20 cellular contexts compared by ENCODE assay signal in genomic region chr17:2865228-2865627, GRCh38.
DNase-seq lines count a peak whose midpoint lies in the region; ATAC-seq and TF ChIP-seq lines count a peak whose summit lies in the region.
"Had no signal": no experiment of that assay in that cellular context is flagged by ENCODE, and none has a peak within 500 bp of the region (broad histone marks: within the 10 kb centered on the region; RNA-seq: fewer than 3 reads in every experiment).

No MANE protein-coding gene starts in this region.

- peaks cover 98% of the 10 kb centered on the region for H3K79me2 ChIP-seq in GM23338 (replicated peaks; ENCODE audit: insufficient read depth)

- H3K27me3 ChIP-seq in GM23338 (ENCODE audit: insufficient read depth) (no peaks in the 10 kb centered on the region), body of pancreas (no peaks in the 10 kb centered on the region)
- H3K27me3 ChIP-seq: BLaER1 treated with 17β-estradiol and CSF1 and Interleukin-3, amounts not matched to agents 10 nM and 100 nM had no signal

- H3K36me3 ChIP-seq in GM23338 (ENCODE audit: insufficient read depth) = no peaks in the 10 kb centered on the region
- no peaks in the 10 kb centered on the region for H3K36me3 ChIP-seq in body of pancreas (replicated peaks in 1 of 2; ENCODE audit: insufficient read depth in 1 of 2, low read depth in 2 of 2)

- 0 out of 2 replicates have a peak overlapping the region, but pooled peaks have one; percentile 60 for H3K27ac ChIP-seq in GM23338 (ENCODE audit: low read depth)
- H3K27ac ChIP-seq in body of pancreas = peak overlapping the region in 3 of 4 donors; percentile 64 to 73 (median 64)

- WGBS in body of pancreas, 2 donors = 17 to 20% methylated on average over 3 of the region's 3 CpGs

- no peak overlapping the region for H3K4me3 Mint-ChIP-seq in GM23338
- no peak overlapping the region for H3K4me3 Mint-ChIP-seq in stimulated activated effector memory CD8-positive, alpha-beta T cell treated with anti-CD3 and anti-CD28 coated beads, Interleukin-12 subunit alpha, Interleukin-12 subunit beta, amount 100 ng/mL, for 72 hours
- H3K4me3 Mint-ChIP-seq: IgD-negative memory B cell had no signal

- no peak for TF ChIP-seq CTCF in GM23338 (conservative IDR thresholded peaks at IDR 0.05; ENCODE audit: low read depth in 2 of 2)
- TF ChIP-seq CTCF in body of pancreas (IDR thresholded peaks at IDR 0.05) = peak in 1 of 7 experiments; percentile 3

- peaks cover 61% of the 10 kb centered on the region for H3K4me1 Mint-ChIP-seq in GM23338
- peaks cover 14% of the 10 kb centered on the region for H3K4me1 Mint-ChIP-seq in stimulated activated effector memory CD8-positive, alpha-beta T cell treated with anti-CD3 and anti-CD28 coated beads, Interleukin-12 subunit alpha, Interleukin-12 subunit beta, amount 100 ng/mL, for 72 hours

- H3K9me2 ChIP-seq in GM23338 (ENCODE audit: insufficient read depth) = no peaks in the 10 kb centered on the region

- peaks cover 8% of the 10 kb centered on the region; the same call in 1 of the 2 replicates for H3F3A ChIP-seq in GM23338 (replicated peaks; ENCODE audit: low read depth)

- H3K9me3 ChIP-seq in body of pancreas = no peaks in the 10 kb centered on the region
- H3K9me3 ChIP-seq: BLaER1 treated with 17β-estradiol and CSF1 and Interleukin-3, amounts not matched to agents 10 nM and 100 nM; Caco-2 had no signal

- H2AFZ ChIP-seq in GM23338 = no peak overlapping the region

- H3K4me1 ChIP-seq in GM23338 (ENCODE audit: insufficient read depth) = peaks cover 60% of the 10 kb centered on the region
- peaks cover 92% of the 10 kb centered on the region for H3K4me1 ChIP-seq in body of pancreas

- H3K4me2 ChIP-seq in GM23338 = peak overlapping the region; percentile 36; the same call in 1 of the 2 replicates
- H3K4me2 ChIP-seq: BLaER1 treated with 17β-estradiol and CSF1 and Interleukin-3, amounts not matched to agents 10 nM and 100 nM had no signal

- intact Hi-C loops in body of pancreas (cut with DNase I) = no loop called here

- ATAC-seq in GM23338 (no peak), body of pancreas (peak; percentile 69), GM18519 (IDR thresholded peaks at IDR 0.05; ENCODE audit: low FRiP score, unreplicated experiment) (no peak)
- no peak for ATAC-seq in stimulated activated effector memory CD8-positive, alpha-beta T cell treated with anti-CD3 and anti-CD28 coated beads, Interleukin-12 subunit alpha, Interleukin-12 subunit beta, amount 100 ng/mL, for 72 hours
- ATAC-seq: Right ventricle myocardium inferior had no signal

- H3K27me3 Mint-ChIP-seq in GM23338 (ENCODE audit: insufficient read depth, low read depth, poor library complexity) = peaks cover 8% of the 10 kb centered on the region
- H3K27me3 Mint-ChIP-seq: CD4-positive, alpha-beta memory T cell had no signal

- peak in 1 of 3 donors; percentile 17 for TF ChIP-seq POLR2A in body of pancreas (IDR thresholded peaks at IDR 0.05)

- H3K4me3 ChIP-seq in GM23338 (no peak overlapping the region), body of pancreas (no peak overlapping the region)
- H3K4me3 ChIP-seq: BLaER1 treated with 17β-estradiol and CSF1 and Interleukin-3, amounts not matched to agents 10 nM and 100 nM had no signal

- no peaks in the 10 kb centered on the region for H3K9me3 Mint-ChIP-seq in GM23338
- H3K9me3 Mint-ChIP-seq in stimulated activated effector memory CD8-positive, alpha-beta T cell treated with anti-CD3 and anti-CD28 coated beads, Interleukin-12 subunit alpha, Interleukin-12 subunit beta, amount 100 ng/mL, for 72 hours = no peaks in the 10 kb centered on the region
- H3K9me3 Mint-ChIP-seq: CD4-positive, alpha-beta memory T cell; IgD-negative memory B cell had no signal

- H3K27ac Mint-ChIP-seq in GM23338 = no peak overlapping the region
- peak overlapping the region; percentile 9 for H3K27ac Mint-ChIP-seq in stimulated activated effector memory CD8-positive, alpha-beta T cell treated with anti-CD3 and anti-CD28 coated beads, Interleukin-12 subunit alpha, Interleukin-12 subunit beta, amount 100 ng/mL, for 72 hours
- H3K27ac Mint-ChIP-seq: IgD-negative memory B cell had no signal

- H4K20me1 ChIP-seq in GM23338 (replicated peaks; ENCODE audit: insufficient read depth) = peaks cover 24% of the 10 kb centered on the region

- peak; percentile 52 for DNase-seq in NCI-H2171 treated with DMSO at 0.1 percent for 48 hours (lab: John Stamatoyannopoulos, UW)
- DNase-seq in NCI-H2171 (lab: John Stamatoyannopoulos, UW) = no peak
- DNase-seq in GM23338 (ENCODE audit: low spot score) = no peak
- peak; percentile 65 to 86 (median 81) for DNase-seq in body of pancreas
- DNase-seq in stimulated activated effector memory CD8-positive, alpha-beta T cell treated with anti-CD3 and anti-CD28 coated beads, Interleukin-12 subunit alpha, Interleukin-12 subunit beta, amount 100 ng/mL, for 72 hours (ENCODE audit: low spot score in 2 of 2) = no peak
- DNase-seq in NCI-H128 (lab: John Stamatoyannopoulos, UW; ENCODE audit: unreplicated experiment) = no peak
- DNase-seq: 8988T; Caco-2; CD4-positive, alpha-beta memory T cell; DMS 273 treated with DMSO at 0.1 percent for 48 hours; GOT3; HCEC 1CT; NCI-H1105; NCI-H2029 treated with DMSO at 0.1 percent for 48 hours; NCI-H69; OCI-M1 had no signal

- no peaks in the 10 kb centered on the region for H3K36me3 Mint-ChIP-seq in GM23338 (ENCODE audit: low read depth)
- H3K36me3 Mint-ChIP-seq in stimulated activated effector memory CD8-positive, alpha-beta T cell treated with anti-CD3 and anti-CD28 coated beads, Interleukin-12 subunit alpha, Interleukin-12 subunit beta, amount 100 ng/mL, for 72 hours = no peaks in the 10 kb centered on the region

TF ChIP-seq in GM23338, 12 proteins besides CTCF, POLR2A, EP300 and RAD21 (continues in another document):
- no peak for TF ChIP-seq ZNF462 (CRISPR knock-in tag; IDR thresholded peaks at IDR 0.05)
- no peak for TF ChIP-seq NANOG (IDR thresholded peaks at IDR 0.05; ENCODE audit: borderline replicate concordance)

Comparison
In these comparisons a context has a peak if more than half of its experiments do, and no peak if none do; other contexts are left out.
1. DNase-seq: peak in NCI-H2171 treated with DMSO at 0.1 percent for 48 hours (single experiment) and body of pancreas (4 of 4); none in NCI-H2171 (single experiment), GM23338 (single experiment), stimulated activated effector memory CD8-positive, alpha-beta T cell treated with anti-CD3 and anti-CD28 coated beads, Interleukin-12 subunit alpha, Interleukin-12 subunit beta, amount 100 ng/mL, for 72 hours (0 of 2) and NCI-H128 (single experiment).